Comparison of ENCODE assay signal across 26 cellular contexts in the genomic region with DNA sequence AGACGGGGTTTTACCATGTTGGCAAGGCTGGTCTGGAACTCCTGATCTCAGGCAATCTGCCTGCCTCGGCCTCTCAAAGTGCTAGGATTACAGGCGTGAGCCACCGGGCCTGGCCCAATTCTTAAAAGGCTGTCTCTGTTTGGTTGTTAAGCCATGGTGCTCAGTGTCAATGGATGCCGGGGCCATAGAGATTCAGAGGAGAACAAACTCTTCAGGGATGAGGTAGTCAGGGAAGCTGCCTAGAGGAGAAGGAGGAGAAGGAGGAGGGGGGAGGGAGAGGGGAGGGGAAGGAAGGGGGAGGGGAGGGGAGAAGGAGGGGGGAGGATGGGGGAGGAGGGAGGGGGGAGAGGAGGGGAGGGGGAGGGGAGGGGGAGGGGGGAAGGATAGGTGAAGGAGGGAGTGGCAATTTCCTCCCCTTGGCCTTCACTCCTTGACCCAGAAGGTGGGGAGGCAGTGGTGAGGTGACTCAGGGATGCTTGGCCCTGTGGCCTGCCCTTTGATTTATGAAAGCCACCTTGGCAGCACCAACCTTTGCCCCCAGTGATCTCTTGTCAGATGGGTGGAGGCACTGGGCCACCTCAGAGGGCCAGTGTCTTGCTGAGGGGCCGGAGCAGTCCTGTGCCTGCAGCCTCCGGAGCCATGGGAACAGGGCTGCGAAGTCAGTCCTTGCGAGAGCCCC. TPM values are rescaled to one million over a fixed set of nuclear protein-coding genes. Genes with fewer than 3 reads are reported as not detected.
DNase-seq lines count a peak whose midpoint lies in the region; ATAC-seq, FAIRE-seq and TF ChIP-seq lines count a peak whose summit lies in the region.
"Had no signal": no experiment of that assay in that cellular context is flagged by ENCODE, and none has a peak within 500 bp of the region (broad histone marks: within the 10 kb centered on the region; RNA-seq: fewer than 3 reads in every experiment).

A gene with protein sequence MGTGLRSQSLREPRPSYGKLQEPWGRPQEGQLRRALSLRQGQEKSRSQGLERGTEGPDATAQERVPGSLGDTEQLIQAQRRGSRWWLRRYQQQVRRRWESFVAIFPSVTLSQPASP (plus strand): TSS at position 581 of the 679 bp plus-strand sequence. CDS start 59 bp downstream, at position 640.

- no peak within 1 kb of the TSS for H3K4me3 Mint-ChIP-seq in activated T-helper 17 cell treated with anti-CD3 and anti-CD28 coated beads, Interleukin-2, amount 50 U/mL, for 72 hours
- H3K4me3 Mint-ChIP-seq: activated naive CD8-positive, alpha-beta T cell treated with anti-CD3 and anti-CD28 coated beads for 36 hours; T-cell had no signal

- H2AFZ ChIP-seq in HepG2 (ENCODE audit: low read length), result no peak within 1 kb of the TSS
- H2AFZ ChIP-seq in mesenchymal stem cell (ENCODE audit: low read depth, low read length), result no peak within 1 kb of the TSS
- no peak within 1 kb of the TSS for H2AFZ ChIP-seq in osteoblast (ENCODE audit: low read length)

- in situ Hi-C loops in HepG2 (cut with HindIII; ENCODE audit: extremely low pct_ligation_motif_present, low pct_unique_long_range_greater_than_20kb), result loop anchor here (5.0 to 10.0 kb wide), 2 partner anchors 130 to 283 kb away; a partner anchor contains a TSS

- H3K4me1 Mint-ChIP-seq in activated T-helper 17 cell treated with anti-CD3 and anti-CD28 coated beads, Interleukin-2, amount 50 U/mL, for 72 hours, result peaks cover 11% of the 10 kb centered on the region

- peak within 1 kb of the TSS in 1 of 2 experiments; percentile 63 for H3K18ac ChIP-seq in mesenchymal stem cell (ENCODE audit: low read depth in 1 of 2, low read length in 2 of 2)

- H3K27me3 ChIP-seq in HepG2 (ENCODE audit: control insufficient read depth in 1 of 2, insufficient read depth in 2 of 2, low read length in 2 of 2), result no peaks in the 10 kb centered on the region
- H3K27me3 ChIP-seq in right lobe of liver, result no peaks in the 10 kb centered on the region
- no peaks in the 10 kb centered on the region for H3K27me3 ChIP-seq in mesenchymal stem cell (ENCODE audit: control insufficient read depth in 1 of 2, insufficient read depth in 1 of 2, low read length in 2 of 2)
- no peaks in the 10 kb centered on the region for H3K27me3 ChIP-seq in osteoblast (ENCODE audit: insufficient read depth, low read length)
- H3K27me3 ChIP-seq: body of pancreas had no signal

- H2AK5ac ChIP-seq in mesenchymal stem cell (ENCODE audit: low read length, severe bottlenecking), result peak within 1 kb of the TSS; percentile 68

- peaks cover 11% of the 10 kb centered on the region for H3K27me3 Mint-ChIP-seq in activated T-helper 17 cell treated with anti-CD3 and anti-CD28 coated beads, Interleukin-2, amount 50 U/mL, for 72 hours

- H3K4me3 ChIP-seq in HepG2 (replicated peaks in 1 of 3; ENCODE audit: insufficient read depth in 1 of 3, low read depth in 2 of 3, low read length in 3 of 3) (peak within 1 kb of the TSS in 1 of 3 experiments; percentile 59; a peak in 1 of 6 replicates), right lobe of liver (no peak within 1 kb of the TSS), mesenchymal stem cell (ENCODE audit: insufficient read depth in 1 of 2, low read depth in 1 of 2, low read length in 2 of 2) (no peak within 1 kb of the TSS), osteoblast (ENCODE audit: insufficient read depth, low read length) (no peak within 1 kb of the TSS)
- H3K4me3 ChIP-seq: body of pancreas, left lung, smooth muscle cell had no signal

- H3K9ac ChIP-seq in HepG2 (ENCODE audit: insufficient read depth, low read depth, low read length) (no peak within 1 kb of the TSS), mesenchymal stem cell (ENCODE audit: low read length) (no peak within 1 kb of the TSS)

- no peak within 1 kb of the TSS for H4K8ac ChIP-seq in mesenchymal stem cell (ENCODE audit: low read length)

- no peak within 1 kb of the TSS for H3K23ac ChIP-seq in mesenchymal stem cell (ENCODE audit: low read length in 2 of 2)

- peak within 1 kb of the TSS; percentile 38 to 84 for H2BK12ac ChIP-seq in mesenchymal stem cell (ENCODE audit: low read length in 2 of 2)

- no peaks in the 10 kb centered on the region for H3K79me1 ChIP-seq in mesenchymal stem cell (replicated peaks; ENCODE audit: low read length, poor library complexity, severe bottlenecking)

- 22% methylated on average over 5 of the region's 9 CpGs for WGBS in HepG2 (ENCODE audit: low lambda C conversion rate)
- WGBS in right lobe of liver (ENCODE audit: insufficient coverage, low coverage, low lambda C conversion rate, missing lambda C conversion rate), result 88% methylated on average over 5 of the region's 9 CpGs
- 89% methylated on average over 9 of the region's 9 CpGs for WGBS in mesenchymal stem cell

- no peaks in the 10 kb centered on the region for H3K36me3 Mint-ChIP-seq in activated T-helper 17 cell treated with anti-CD3 and anti-CD28 coated beads, Interleukin-2, amount 50 U/mL, for 72 hours (ENCODE audit: low read depth)
- H3K36me3 Mint-ChIP-seq: activated naive CD8-positive, alpha-beta T cell treated with anti-CD3 and anti-CD28 coated beads for 36 hours; T-cell had no signal

- intact Hi-C loops in HepG2 (cut with micrococcal nuclease; ENCODE audit: unreplicated experiment) (loop anchor here (2.0 to 5.0 kb wide), 2 partner anchors 72 to 133 kb away; a partner anchor contains a TSS), right lobe of liver (cut with DNase I) (no loop called here)

- peak within 1 kb of the TSS; percentile 63 for H3K27ac Mint-ChIP-seq in activated T-helper 17 cell treated with anti-CD3 and anti-CD28 coated beads, Interleukin-2, amount 50 U/mL, for 72 hours
- H3K27ac Mint-ChIP-seq: activated naive CD8-positive, alpha-beta T cell treated with anti-CD3 and anti-CD28 coated beads for 36 hours; T-cell had no signal

- CTCF ChIA-PET in HepG2 (lab: Yijun Ruan, JAX; ENCODE audit: low intra/inter-chr PET ratio, low total read pairs), result interaction anchor here (1.7 to 1.9 kb wide), 2 partner anchors 106 to 141 kb away, joined by 4 to 5 read pairs; no protein-coding TSS in a partner anchor

- no peak within 1 kb of the TSS for H3K14ac ChIP-seq in mesenchymal stem cell (ENCODE audit: low read length in 2 of 2)

- TF ChIP-seq CTCF in HepG2 (CRISPR knock-in tag; IDR thresholded peaks at IDR 0.05), result no peak
- no peak for TF ChIP-seq CTCF in right lobe of liver (IDR thresholded peaks at IDR 0.05)
- no peak for TF ChIP-seq CTCF in osteoblast (IDR thresholded peaks at IDR 0.05; ENCODE audit: extremely low read depth, low read depth, low read length)

- H3K4me2 ChIP-seq in HepG2 (ENCODE audit: low read depth, low read length) (peak within 1 kb of the TSS; percentile 65), mesenchymal stem cell (ENCODE audit: low read length, poor library complexity, severe bottlenecking) (no peak within 1 kb of the TSS), osteoblast (ENCODE audit: insufficient read depth, low read length) (no peak within 1 kb of the TSS)
- H3K4me2 ChIP-seq: smooth muscle cell had no signal

- no peak for DNase-seq in HepG2 (ENCODE audit: low spot score)
- DNase-seq in right lobe of liver, result no peak
- DNase-seq in mesenchymal stem cell, result no peak
- DNase-seq in globus pallidus (ENCODE audit: low spot score), result no peak
- DNase-seq in stimulated activated CD4-positive, alpha-beta T cell treated with anti-CD3 and anti-CD28 coated beads, Interleukin-4, amount 100 ng/mL, for 4 hours, result no peak
- no peak for DNase-seq in osteoblast (ENCODE audit: insufficient read length, low spot score, missing footprints)
- DNase-seq: activated naive CD8-positive, alpha-beta T cell treated with anti-CD3 and anti-CD28 coated beads for 36 hours; body of pancreas; GDM1; glutamatergic neuron; GOT3; left lung; Right ventricle myocardium superior; stimulated activated CD4-positive, alpha-beta T cell treated with anti-CD3 and anti-CD28 coated beads, Interleukin-4, amount 100 ng/mL, for 24 hours; T-cell had no signal

- H3K9me3 Mint-ChIP-seq in activated T-helper 17 cell treated with anti-CD3 and anti-CD28 coated beads, Interleukin-2, amount 50 U/mL, for 72 hours, result no peaks in the 10 kb centered on the region

- H2BK120ac ChIP-seq in mesenchymal stem cell (ENCODE audit: low read depth, low read length), result no peak within 1 kb of the TSS

- no peak for TF ChIP-seq POLR2A in HepG2 (IDR thresholded peaks at IDR 0.05; ENCODE audit: insufficient read depth in 1 of 2, low read depth in 2 of 2, low read length in 2 of 2)
- TF ChIP-seq POLR2A in right lobe of liver (IDR thresholded peaks at IDR 0.05), result no peak

- no peak for TF ChIP-seq RAD21 in HepG2 (CRISPR knock-in tag; IDR thresholded peaks at IDR 0.05)

- peak within 1 kb of the TSS; percentile 94 for H4K91ac ChIP-seq in mesenchymal stem cell (ENCODE audit: low read length)

- FAIRE-seq in HepG2 (lab: Jason Lieb, UNC), result no peak
- FAIRE-seq: A204.1, endometrium, TTC549, urothelium cell line had no signal

- H3K9me3 ChIP-seq in HepG2 (ENCODE audit: low read length), result peaks cover 17% of the 10 kb centered on the region
- no peaks in the 10 kb centered on the region for H3K9me3 ChIP-seq in right lobe of liver
- H3K9me3 ChIP-seq in mesenchymal stem cell (ENCODE audit: control insufficient read depth, low read length), result peaks cover 6% of the 10 kb centered on the region
- H3K9me3 ChIP-seq in osteoblast (ENCODE audit: low read depth, low read length), result peaks cover 4% of the 10 kb centered on the region
- H3K9me3 ChIP-seq: neutrophil had no signal

- H3K4me1 ChIP-seq in HepG2 (ENCODE audit: insufficient read depth, low read length) (peaks cover 65% of the 10 kb centered on the region), right lobe of liver (peaks cover 0 to 20% (median 11%) of the 10 kb centered on the region in 4 donors), mesenchymal stem cell (ENCODE audit: control insufficient read depth, insufficient read depth, low read depth, low read length) (peaks cover 9% of the 10 kb centered on the region), osteoblast (ENCODE audit: insufficient read depth, low read length) (peaks cover 22% of the 10 kb centered on the region)
- H3K4me1 ChIP-seq: body of pancreas had no signal

- TF ChIP-seq EP300 in HepG2 (IDR thresholded peaks at IDR 0.05; ENCODE audit: low read depth in 2 of 2, low read length in 2 of 2), result no peak
- no peak for TF ChIP-seq EP300 in HepG2 (CRISPR knock-in tag; IDR thresholded peaks at IDR 0.05; ENCODE audit: borderline replicate concordance)

- no peak within 1 kb of the TSS for H3K27ac ChIP-seq in HepG2 (ENCODE audit: extremely low read length, insufficient read depth, low read length)
- H3K27ac ChIP-seq in right lobe of liver, result no peak within 1 kb of the TSS
- H3K27ac ChIP-seq in mesenchymal stem cell (ENCODE audit: low read length, poor library complexity, severe bottlenecking), result no peak within 1 kb of the TSS
- H3K27ac ChIP-seq in osteoblast (ENCODE audit: low read depth, low read length), result no peak within 1 kb of the TSS
- H3K27ac ChIP-seq: body of pancreas, C4-2B, left lung, neutrophil had no signal

- no TSS peak for BruUV-seq in HepG2 (replicated peaks; lab: Mats Ljungman, UMichigan)

- POLR2A ChIA-PET in HepG2 (lab: Yijun Ruan, JAX), result interaction anchor here (1.1 to 3.1 kb wide), 3 partner anchors 16 to 119 kb away, joined by 5 to 14 read pairs (median 5); a partner anchor contains a TSS

- H3K36me3 ChIP-seq in HepG2 (replicated peaks in 1 of 2; ENCODE audit: control insufficient read depth in 1 of 2, insufficient read depth in 2 of 2, low read length in 2 of 2) (no peaks in the 10 kb centered on the region), right lobe of liver (no peaks in the 10 kb centered on the region), mesenchymal stem cell (ENCODE audit: control insufficient read depth in 1 of 2, insufficient read depth in 2 of 2, low read depth in 1 of 2, low read length in 2 of 2) (no peaks in the 10 kb centered on the region), osteoblast (ENCODE audit: insufficient read depth, low read length) (no peaks in the 10 kb centered on the region)
- H3K36me3 ChIP-seq: left lung, neutrophil had no signal

- H3K79me2 ChIP-seq in HepG2 (ENCODE audit: insufficient read depth, low read length), result no peaks in the 10 kb centered on the region
- no peaks in the 10 kb centered on the region for H3K79me2 ChIP-seq in osteoblast (ENCODE audit: insufficient read depth, low read length)

- H2BK15ac ChIP-seq in mesenchymal stem cell (ENCODE audit: low read depth, poor library complexity, severe bottlenecking), result peak within 1 kb of the TSS; percentile 86

- no peak within 1 kb of the TSS for H3K4ac ChIP-seq in mesenchymal stem cell (ENCODE audit: low read depth in 1 of 2, low read length in 2 of 2)

- H4K20me1 ChIP-seq in HepG2 (ENCODE audit: insufficient read depth, low read length), result no peaks in the 10 kb centered on the region
- no peaks in the 10 kb centered on the region for H4K20me1 ChIP-seq in osteoblast (ENCODE audit: insufficient read depth, low read length)

- ATAC-seq in HepG2 (peak; percentile 18), right lobe of liver (no peak), HG03378 (IDR thresholded peaks at IDR 0.05; ENCODE audit: unreplicated experiment) (no peak)
- no peak for ATAC-seq in activated T-helper 17 cell treated with anti-CD3 and anti-CD28 coated beads, Interleukin-2, amount 50 U/mL, for 72 hours (replicated peaks)
- ATAC-seq: body of pancreas, left lung had no signal

- no peak within 1 kb of the TSS for H2BK5ac ChIP-seq in mesenchymal stem cell (ENCODE audit: low read depth, low read length, poor library complexity, severe bottlenecking)

RNA-seq across cellular contexts. Expression of the gene that starts here (rescaled TPM):
- 0.11 and 0.17 TPM in 2 replicates for total RNA-seq in HepG2 (2016; rRNA removed; fragmentation: Illumina TruSeq; extraction: Trizol)
- total RNA-seq in HepG2 (2016; cell fraction: cytosol; rRNA removed; fragmentation: Illumina TruSeq; extraction: Trizol; ENCODE audit: low read depth), result not detected in 2 replicates
- total RNA-seq in HepG2 (2016; cell fraction: insoluble cytoplasmic fraction; rRNA removed; fragmentation: Illumina TruSeq; extraction: Trizol), result 0.09 TPM in 1 of 2 replicates, not detected in the other
- total RNA-seq in HepG2 (2016; cell fraction: membrane; rRNA removed; fragmentation: Illumina TruSeq; extraction: Trizol), result 0.19 TPM in 1 of 2 replicates, not detected in the other
- total RNA-seq in HepG2 (2016; cell fraction: nucleus; rRNA removed; fragmentation: Illumina TruSeq; extraction: Trizol), result not detected in 2 replicates
- 0.10 and 0.18 TPM in 2 replicates for polyA plus RNA-seq in HepG2 (2011; rRNA removed)
- 0.11 and 0.18 TPM in 2 replicates for polyA plus RNA-seq in HepG2 (2011; cell fraction: cytosol; rRNA removed)
- polyA plus RNA-seq in HepG2 (2011; cell fraction: nucleus; rRNA removed), result 0.16 TPM in 1 of 2 replicates, not detected in the other
- 0.13 and 0.16 TPM in 2 replicates for polyA plus RNA-seq in HepG2 (2012)
- 0.11 TPM in 1 of 2 replicates, not detected in the other for polyA plus RNA-seq in HepG2 (2016; cell fraction: cytosol; fragmentation: Illumina TruSeq; extraction: Trizol; ENCODE audit: low read depth)
- not detected in 2 replicates for polyA plus RNA-seq in HepG2 (2016; cell fraction: insoluble cytoplasmic fraction; fragmentation: Illumina TruSeq; extraction: Trizol; ENCODE audit: low read depth)
- 0.21 TPM in 1 of 2 replicates, not detected in the other for polyA plus RNA-seq in HepG2 (2016; cell fraction: membrane; fragmentation: Illumina TruSeq; extraction: Trizol; ENCODE audit: low read depth)
- polyA plus RNA-seq in HepG2 (2016; cell fraction: nucleus; fragmentation: Illumina TruSeq; extraction: Trizol; ENCODE audit: insufficient read depth, low read depth), result not detected in 2 replicates
- 15.6 TPM in 1 of 2 replicates, not detected in the other for polyA minus RNA-seq in HepG2 (2011; rRNA and poly(A)+ RNA removed; ENCODE audit: low replicate concordance)
- not detected in 2 replicates for polyA minus RNA-seq in HepG2 (2011; cell fraction: cytosol; rRNA and poly(A)+ RNA removed)
- 0.52 TPM in 1 of 2 replicates, not detected in the other for polyA minus RNA-seq in HepG2 (2011; cell fraction: nucleus; rRNA and poly(A)+ RNA removed)
- total RNA-seq in right lobe of liver, result not detected
- total RNA-seq in activated T-helper 17 cell treated with anti-CD3 and anti-CD28 coated beads, Interleukin-2, amount 50 U/mL, for 72 hours, result not detected
- not detected for polyA plus RNA-seq in mesenchymal stem cell (2013, experiment 1 of 2)
- polyA plus RNA-seq in mesenchymal stem cell (2013, experiment 2 of 2), result not detected
- not detected in 2 replicates for total RNA-seq in osteoblast
- total RNA-seq: activated naive CD8-positive, alpha-beta T cell treated with anti-CD3 and anti-CD28 coated beads for 36 hours; body of pancreas; left lung; LHCN-M2; NCI-H460; Right ventricle myocardium superior; smooth muscle cell; T-cell had no signal
- polyA plus RNA-seq: smooth muscle cell had no signal
